Comparison of ENCODE assay signal across 1 cellular context in the genomic region with DNA sequence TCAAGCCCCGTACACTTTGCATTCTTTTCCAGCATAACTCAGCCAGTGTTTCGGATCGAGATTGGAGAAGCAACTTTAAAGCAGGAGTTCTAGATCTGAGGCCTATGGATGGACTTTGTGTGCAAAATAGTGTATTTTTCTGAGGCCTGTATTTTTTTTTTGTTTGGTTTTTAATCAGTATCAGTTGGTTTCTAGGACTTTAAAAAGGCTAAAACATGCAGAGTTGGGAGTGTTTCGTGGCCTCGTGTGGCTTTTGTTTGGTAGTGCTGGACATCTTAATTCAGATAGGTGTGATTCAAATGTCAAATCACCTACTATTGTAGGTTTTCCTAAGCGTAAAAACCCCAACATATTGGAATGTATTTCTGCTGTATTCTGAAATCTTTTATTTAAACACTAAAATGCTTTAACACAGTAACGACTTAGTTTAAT.
A peak's percentile ranks its signal among the peaks of the same experiment; 100 is the strongest.
TF ChIP-seq lines count a peak whose summit lies in the region.

No MANE protein-coding gene starts in this region.

TF ChIP-seq in HepG2, 621 proteins besides CTCF, POLR2A, EP300 and RAD21 (continued from another document and continues in another):
- TF ChIP-seq TEF (CRISPR knock-in tag; IDR thresholded peaks at IDR 0.05) (peak; percentile 89; the same call in 1 of the 2 replicates), IKZF5 (CRISPR knock-in tag; IDR thresholded peaks at IDR 0.05) (no peak), DNMT1 (CRISPR knock-in tag; IDR thresholded peaks at IDR 0.05) (no peak), RFXANK (CRISPR knock-in tag; IDR thresholded peaks at IDR 0.05) (no peak), PHF20 (CRISPR knock-in tag; IDR thresholded peaks at IDR 0.05) (no peak), YY1 (IDR thresholded peaks at IDR 0.05; ENCODE audit: insufficient read depth, insufficient replicate concordance, low read depth, low read length) (no peak), SP140L (CRISPR knock-in tag; IDR thresholded peaks at IDR 0.05; ENCODE audit: borderline replicate concordance) (peak; percentile 92; the same call in 1 of the 2 replicates), ZNF543 (CRISPR knock-in tag; IDR thresholded peaks at IDR 0.05) (no peak), TAF15 (IDR thresholded peaks at IDR 0.05; ENCODE audit: low read depth, low read length, poor library complexity, severe bottlenecking) (no peak), ZIK1 (CRISPR knock-in tag; IDR thresholded peaks at IDR 0.05; ENCODE audit: borderline replicate concordance, low read depth) (no peak), ZFY (CRISPR knock-in tag; IDR thresholded peaks at IDR 0.05) (peak; percentile 73; the same call in 1 of the 2 replicates), GABPA (IDR thresholded peaks at IDR 0.05; ENCODE audit: low read depth, low read length) (no peak), GABPA (CRISPR knock-in tag; IDR thresholded peaks at IDR 0.05; ENCODE audit: low read depth) (no peak; the same call in 1 of the 2 replicates), SP1 (IDR thresholded peaks at IDR 0.05) (no peak), SP1 (CRISPR knock-in tag; IDR thresholded peaks at IDR 0.05) (no peak), ZNF33A (CRISPR knock-in tag; IDR thresholded peaks at IDR 0.05; ENCODE audit: borderline replicate concordance) (no peak), ZNF296 (CRISPR knock-in tag; conservative IDR thresholded peaks at IDR 0.05) (no peak), ZNF350 (CRISPR knock-in tag; IDR thresholded peaks at IDR 0.05; ENCODE audit: borderline replicate concordance, low read depth) (no peak), ARHGAP35 (CRISPR knock-in tag; IDR thresholded peaks at IDR 0.05; ENCODE audit: borderline replicate concordance) (no peak), ZFX (CRISPR knock-in tag; IDR thresholded peaks at IDR 0.05; ENCODE audit: low read depth) (no peak), TGIF2 (CRISPR knock-in tag; IDR thresholded peaks at IDR 0.05) (no peak), ZNF780A (CRISPR knock-in tag; IDR thresholded peaks at IDR 0.05) (no peak), ZKSCAN1 (IDR thresholded peaks at IDR 0.05; ENCODE audit: low read length) (no peak; the same call in 1 of the 2 replicates), PHF8 (CRISPR knock-in tag; IDR thresholded peaks at IDR 0.05) (no peak), ETV5 (CRISPR knock-in tag; IDR thresholded peaks at IDR 0.05; ENCODE audit: borderline replicate concordance) (no peak), CEBPG (CRISPR knock-in tag; IDR thresholded peaks at IDR 0.05) (no peak), ZMYM2 (CRISPR knock-in tag; IDR thresholded peaks at IDR 0.05) (peak; percentile 7), KDM3A (CRISPR knock-in tag; IDR thresholded peaks at IDR 0.05; ENCODE audit: low read depth) (0 out of 2 replicates have a peak, but pooled peaks have one; percentile 33), ZNF10 (CRISPR knock-in tag; IDR thresholded peaks at IDR 0.05; ENCODE audit: borderline replicate concordance, low read depth) (no peak), ZFP90 (CRISPR knock-in tag; IDR thresholded peaks at IDR 0.05; ENCODE audit: borderline replicate concordance) (peak; percentile 1; the same call in 1 of the 2 replicates), ZNF598 (CRISPR knock-in tag; IDR thresholded peaks at IDR 0.05; ENCODE audit: borderline replicate concordance) (no peak), ZNF343 (CRISPR knock-in tag; IDR thresholded peaks at IDR 0.05) (no peak), HMGXB4 (CRISPR knock-in tag; IDR thresholded peaks at IDR 0.05; ENCODE audit: borderline replicate concordance in 1 of 2, low read depth in 1 of 2) (no peak), KLF12 (CRISPR knock-in tag; IDR thresholded peaks at IDR 0.05; ENCODE audit: borderline replicate concordance) (no peak), ZNF260 (CRISPR knock-in tag; IDR thresholded peaks at IDR 0.05; ENCODE audit: borderline replicate concordance, low read depth) (no peak), ZNF563 (CRISPR knock-in tag; IDR thresholded peaks at IDR 0.05) (no peak), KDM5B (CRISPR knock-in tag; IDR thresholded peaks at IDR 0.05; ENCODE audit: borderline replicate concordance) (no peak), ZBTB38 (CRISPR knock-in tag; IDR thresholded peaks at IDR 0.05) (no peak), ZNF570 (CRISPR knock-in tag; IDR thresholded peaks at IDR 0.05; ENCODE audit: borderline replicate concordance) (no peak), NR1H2 (CRISPR knock-in tag; IDR thresholded peaks at IDR 0.05; ENCODE audit: borderline replicate concordance, low read depth) (no peak), CHD4 (IDR thresholded peaks at IDR 0.05; ENCODE audit: borderline replicate concordance, low read length) (no peak), NCOA1 (CRISPR knock-in tag; IDR thresholded peaks at IDR 0.05) (no peak), TBX2 (CRISPR knock-in tag; IDR thresholded peaks at IDR 0.05; ENCODE audit: borderline replicate concordance) (no peak), SALL2 (CRISPR knock-in tag; IDR thresholded peaks at IDR 0.05) (no peak; the same call in 1 of the 2 replicates), ZEB1 (IDR thresholded peaks at IDR 0.05; ENCODE audit: insufficient replicate concordance, low read depth) (peak; percentile 31), IKZF1 (IDR thresholded peaks at IDR 0.05) (no peak), ZNF672 (CRISPR knock-in tag; IDR thresholded peaks at IDR 0.05) (no peak), DMAP1 (CRISPR knock-in tag; IDR thresholded peaks at IDR 0.05) (no peak), ZSCAN30 (CRISPR knock-in tag; IDR thresholded peaks at IDR 0.05) (no peak), TARDBP (CRISPR knock-in tag; IDR thresholded peaks at IDR 0.05) (no peak), ZNF451 (CRISPR knock-in tag; IDR thresholded peaks at IDR 0.05) (no peak), ERF (CRISPR knock-in tag; IDR thresholded peaks at IDR 0.05) (no peak; the same call in 1 of the 2 replicates), HDAC1 (CRISPR knock-in tag; IDR thresholded peaks at IDR 0.05) (no peak), KAT7 (CRISPR knock-in tag; IDR thresholded peaks at IDR 0.05; ENCODE audit: borderline replicate concordance) (no peak), KAT8 (CRISPR knock-in tag; IDR thresholded peaks at IDR 0.05) (no peak), NCOR1 (IDR thresholded peaks at IDR 0.05; ENCODE audit: borderline replicate concordance, low read length) (peak; percentile 83), FOXK1 (CRISPR knock-in tag; IDR thresholded peaks at IDR 0.05; ENCODE audit: borderline replicate concordance, low read depth) (no peak; the same call in 1 of the 2 replicates), TBX3 (IDR thresholded peaks at IDR 0.05; ENCODE audit: borderline replicate concordance) (no peak), ATF7-NPFF (CRISPR knock-in tag; IDR thresholded peaks at IDR 0.05; ENCODE audit: low read depth) (0 out of 2 replicates have a peak, but pooled peaks have one; percentile 27), CCAR2 (optimal IDR thresholded peaks at IDR 0.05; ENCODE audit: low read depth, low read length) (no peak), MAFF (IDR thresholded peaks at IDR 0.05; ENCODE audit: low read depth, low read length) (peak; percentile 14; the same call in 1 of the 2 replicates), ZNF510 (CRISPR knock-in tag; IDR thresholded peaks at IDR 0.05; ENCODE audit: low read depth) (no peak), ZNF556 (CRISPR knock-in tag; IDR thresholded peaks at IDR 0.05; ENCODE audit: borderline replicate concordance) (no peak), REXO4 (CRISPR knock-in tag; IDR thresholded peaks at IDR 0.05; ENCODE audit: borderline replicate concordance) (no peak), HNRNPH1 (optimal IDR thresholded peaks at IDR 0.05; ENCODE audit: low read depth, low read length) (no peak), NBN (conservative IDR thresholded peaks at IDR 0.05) (no peak), NFE2L1 (CRISPR knock-in tag; IDR thresholded peaks at IDR 0.05; ENCODE audit: borderline replicate concordance) (no peak)
- TF ChIP-seq, protein P1, sequence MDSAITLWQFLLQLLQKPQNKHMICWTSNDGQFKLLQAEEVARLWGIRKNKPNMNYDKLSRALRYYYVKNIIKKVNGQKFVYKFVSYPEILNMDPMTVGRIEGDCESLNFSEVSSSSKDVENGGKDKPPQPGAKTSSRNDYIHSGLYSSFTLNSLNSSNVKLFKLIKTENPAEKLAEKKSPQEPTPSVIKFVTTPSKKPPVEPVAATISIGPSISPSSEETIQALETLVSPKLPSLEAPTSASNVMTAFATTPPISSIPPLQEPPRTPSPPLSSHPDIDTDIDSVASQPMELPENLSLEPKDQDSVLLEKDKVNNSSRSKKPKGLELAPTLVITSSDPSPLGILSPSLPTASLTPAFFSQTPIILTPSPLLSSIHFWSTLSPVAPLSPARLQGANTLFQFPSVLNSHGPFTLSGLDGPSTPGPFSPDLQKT (CRISPR knock-in tag; IDR thresholded peaks at IDR 0.05; ENCODE audit: borderline replicate concordance): no peak
- TF ChIP-seq, protein P2, sequence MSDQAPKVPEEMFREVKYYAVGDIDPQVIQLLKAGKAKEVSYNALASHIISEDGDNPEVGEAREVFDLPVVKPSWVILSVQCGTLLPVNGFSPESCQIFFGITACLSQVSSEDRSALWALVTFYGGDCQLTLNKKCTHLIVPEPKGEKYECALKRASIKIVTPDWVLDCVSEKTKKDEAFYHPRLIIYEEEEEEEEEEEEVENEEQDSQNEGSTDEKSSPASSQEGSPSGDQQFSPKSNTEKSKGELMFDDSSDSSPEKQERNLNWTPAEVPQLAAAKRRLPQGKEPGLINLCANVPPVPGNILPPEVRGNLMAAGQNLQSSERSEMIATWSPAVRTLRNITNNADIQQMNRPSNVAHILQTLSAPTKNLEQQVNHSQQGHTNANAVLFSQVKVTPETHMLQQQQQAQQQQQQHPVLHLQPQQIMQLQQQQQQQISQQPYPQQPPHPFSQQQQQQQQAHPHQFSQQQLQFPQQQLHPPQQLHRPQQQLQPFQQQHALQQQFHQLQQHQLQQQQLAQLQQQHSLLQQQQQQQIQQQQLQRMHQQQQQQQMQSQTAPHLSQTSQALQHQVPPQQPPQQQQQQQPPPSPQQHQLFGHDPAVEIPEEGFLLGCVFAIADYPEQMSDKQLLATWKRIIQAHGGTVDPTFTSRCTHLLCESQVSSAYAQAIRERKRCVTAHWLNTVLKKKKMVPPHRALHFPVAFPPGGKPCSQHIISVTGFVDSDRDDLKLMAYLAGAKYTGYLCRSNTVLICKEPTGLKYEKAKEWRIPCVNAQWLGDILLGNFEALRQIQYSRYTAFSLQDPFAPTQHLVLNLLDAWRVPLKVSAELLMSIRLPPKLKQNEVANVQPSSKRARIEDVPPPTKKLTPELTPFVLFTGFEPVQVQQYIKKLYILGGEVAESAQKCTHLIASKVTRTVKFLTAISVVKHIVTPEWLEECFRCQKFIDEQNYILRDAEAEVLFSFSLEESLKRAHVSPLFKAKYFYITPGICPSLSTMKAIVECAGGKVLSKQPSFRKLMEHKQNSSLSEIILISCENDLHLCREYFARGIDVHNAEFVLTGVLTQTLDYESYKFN (CRISPR knock-in tag; conservative IDR thresholded peaks at IDR 0.05): peak; percentile 62; the same call in 1 of the 2 replicates
- TF ChIP-seq, protein P3, sequence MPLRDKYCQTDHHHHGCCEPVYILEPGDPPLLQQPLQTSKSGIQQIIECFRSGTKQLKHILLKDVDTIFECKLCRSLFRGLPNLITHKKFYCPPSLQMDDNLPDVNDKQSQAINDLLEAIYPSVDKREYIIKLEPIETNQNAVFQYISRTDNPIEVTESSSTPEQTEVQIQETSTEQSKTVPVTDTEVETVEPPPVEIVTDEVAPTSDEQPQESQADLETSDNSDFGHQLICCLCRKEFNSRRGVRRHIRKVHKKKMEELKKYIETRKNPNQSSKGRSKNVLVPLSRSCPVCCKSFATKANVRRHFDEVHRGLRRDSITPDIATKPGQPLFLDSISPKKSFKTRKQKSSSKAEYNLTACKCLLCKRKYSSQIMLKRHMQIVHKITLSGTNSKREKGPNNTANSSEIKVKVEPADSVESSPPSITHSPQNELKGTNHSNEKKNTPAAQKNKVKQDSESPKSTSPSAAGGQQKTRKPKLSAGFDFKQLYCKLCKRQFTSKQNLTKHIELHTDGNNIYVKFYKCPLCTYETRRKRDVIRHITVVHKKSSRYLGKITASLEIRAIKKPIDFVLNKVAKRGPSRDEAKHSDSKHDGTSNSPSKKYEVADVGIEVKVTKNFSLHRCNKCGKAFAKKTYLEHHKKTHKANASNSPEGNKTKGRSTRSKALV (CRISPR knock-in tag; IDR thresholded peaks at IDR 0.05): peak; percentile 4; the same call in 1 of the 2 replicates
